37 cellular contexts compared by ENCODE assay signal in the genomic region with DNA sequence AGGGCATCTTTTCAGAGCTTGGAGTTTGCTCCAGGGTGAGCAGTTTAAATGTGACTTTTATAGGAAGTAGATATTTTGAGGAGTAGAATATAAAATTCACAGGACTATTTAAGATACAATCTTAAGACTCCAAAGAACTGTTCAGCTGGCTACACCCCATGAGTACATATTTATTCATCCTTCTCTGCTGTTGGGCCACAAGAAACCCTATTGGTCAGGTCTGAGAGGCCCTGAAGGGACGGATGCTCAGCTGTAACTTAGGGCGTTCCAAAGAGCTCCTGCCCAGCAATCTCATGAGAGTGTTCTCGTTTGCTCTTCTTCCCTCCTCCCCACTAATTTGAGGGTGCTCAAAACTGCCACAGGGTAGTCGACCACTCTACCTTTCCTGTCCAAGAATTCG. TPM values are rescaled to one million over a fixed set of nuclear protein-coding genes. Genes with fewer than 3 reads are reported as not detected.
DNase-seq lines count a peak whose midpoint lies in the region; ATAC-seq and TF ChIP-seq lines count a peak whose summit lies in the region.
"Had no signal": no experiment of that assay in that cellular context is flagged by ENCODE, and none has a peak within 500 bp of the region (broad histone marks: within the 10 kb centered on the region; RNA-seq: fewer than 3 reads in every experiment).

No MANE protein-coding gene starts in this region.

- H3K9me3 ChIP-seq in gastrocnemius medialis, result no peaks in the 10 kb centered on the region
- H3K9me3 ChIP-seq: ascending aorta, esophagus squamous epithelium, heart right ventricle, Peyer's patch, SJSA1 had no signal

- CTCF ChIA-PET in RWPE1 (lab: Yijun Ruan, JAX), result interaction anchor here (0.8 to 1.2 kb wide), 3 partner anchors 15 to 55 kb away, joined by 3 to 6 read pairs (median 3); no protein-coding TSS in a partner anchor
- CTCF ChIA-PET in activated CD8-positive, alpha-beta memory T cell treated with anti-CD3 and anti-CD28 coated beads, Interleukin-2, amount 10 ng/mL, durations not matched to agents 7 days and 5 days (lab: Charles Lee), result interaction anchor here (0.7 to 1.7 kb wide), 4 partner anchors 46 to 133 kb away, joined by 3 to 4 read pairs (median 3); no protein-coding TSS in a partner anchor

- intact Hi-C loops in gastrocnemius medialis (cut with DNase I; ENCODE audit: low total_unique reads), result no loop called here

- H3K9me3 Mint-ChIP-seq in neural crest cell, result no peaks in the 10 kb centered on the region
- no peaks in the 10 kb centered on the region for H3K9me3 Mint-ChIP-seq in activated CD8-positive, alpha-beta memory T cell treated with anti-CD3 and anti-CD28 coated beads, Interleukin-2, amount 10 ng/mL, durations not matched to agents 7 days and 5 days (ENCODE audit: low read depth)
- H3K9me3 Mint-ChIP-seq: activated naive CD8-positive, alpha-beta T cell treated with anti-CD3 and anti-CD28 coated beads for 36 hours; CD8-positive, alpha-beta memory T cell; nephron had no signal

- H3K4me1 ChIP-seq in gastrocnemius medialis, result peaks cover 14 to 18% of the 10 kb centered on the region in 2 donors
- H3K4me1 ChIP-seq: ascending aorta, parathyroid adenoma, Peyer's patch, SJSA1 had no signal

- peak overlapping the region; percentile 70 for H3K27ac ChIP-seq in RWPE1
- no peak overlapping the region for H3K27ac ChIP-seq in gastrocnemius medialis
- H3K27ac ChIP-seq: ascending aorta, heart right ventricle, parathyroid adenoma, Peyer's patch, SJSA1 had no signal

- peak overlapping the region; percentile 27 for H3K4me3 Mint-ChIP-seq in neural crest cell
- no peak overlapping the region for H3K4me3 Mint-ChIP-seq in activated CD8-positive, alpha-beta memory T cell treated with anti-CD3 and anti-CD28 coated beads, Interleukin-2, amount 10 ng/mL, durations not matched to agents 7 days and 5 days
- H3K4me3 Mint-ChIP-seq: activated naive CD8-positive, alpha-beta T cell treated with anti-CD3 and anti-CD28 coated beads for 36 hours; B cell; CD8-positive, alpha-beta memory T cell; H9; nephron had no signal

- peaks cover 17% of the 10 kb centered on the region for H3K27me3 Mint-ChIP-seq in neural crest cell (ENCODE audit: low read depth)
- H3K27me3 Mint-ChIP-seq in activated CD8-positive, alpha-beta memory T cell treated with anti-CD3 and anti-CD28 coated beads, Interleukin-2, amount 10 ng/mL, durations not matched to agents 7 days and 5 days, result peaks cover 7% of the 10 kb centered on the region

- no peak overlapping the region for H3K4me3 ChIP-seq in gastrocnemius medialis
- H3K4me3 ChIP-seq: ascending aorta, esophagus squamous epithelium, GM12878, heart right ventricle, lung, Peyer's patch, SJSA1 had no signal

- peak; percentile 68 for DNase-seq in EH (ENCODE audit: low read depth)
- peak; percentile 75 for DNase-seq in RWPE1 (ENCODE audit: low spot score)
- DNase-seq in epidermal melanocyte (ENCODE audit: insufficient read length, low spot score), result peak; percentile 70
- DNase-seq in neural crest cell (ENCODE audit: low read depth, low spot score), result no peak
- DNase-seq in gastrocnemius medialis, result no peak
- no peak for DNase-seq in activated CD8-positive, alpha-beta memory T cell treated with anti-CD3 and anti-CD28 coated beads, Interleukin-2, amount 10 ng/mL, durations not matched to agents 7 days and 5 days
- DNase-seq: activated CD4-positive, alpha-beta T cell treated with anti-CD3 and anti-CD28 coated beads for 48 hours; activated CD8-positive, alpha-beta memory T cell treated with anti-CD3 and anti-CD28 coated beads for 24 hours; activated effector memory CD4-positive, alpha-beta T cell treated with anti-CD3 and anti-CD28 coated beads, Interleukin-2, amount 50 U/mL, for 16 hours; activated naive CD8-positive, alpha-beta T cell treated with anti-CD3 and anti-CD28 coated beads for 36 hours; caudate nucleus; CD8-positive, alpha-beta memory T cell; cortex of kidney; DMS 273 treated with DMSO at 0.1 percent for 48 hours; esophagus squamous epithelium; foreskin melanocyte; H9; heart right ventricle; Kasumi-1; kidney glomerular epithelial cell; MV-4-11; NCI-H146; NCI-H345; Peyer's patch; small intestine; stimulated activated naive CD4-positive, alpha-beta T cell; T-helper 9 cell had no signal

- H3K27me3 ChIP-seq in gastrocnemius medialis, result no peaks in the 10 kb centered on the region
- H3K27me3 ChIP-seq: ascending aorta, esophagus squamous epithelium, heart right ventricle, Peyer's patch, SJSA1 had no signal

- no peak for TF ChIP-seq CTCF in RWPE1 (conservative IDR thresholded peaks at IDR 0.05; ENCODE audit: low read depth)
- TF ChIP-seq CTCF in neural crest cell (conservative IDR thresholded peaks at IDR 0.05), result no peak
- TF ChIP-seq CTCF in gastrocnemius medialis (IDR thresholded peaks at IDR 0.05 in 4 of 5, conservative IDR thresholded peaks at IDR 0.05 in 1 of 5), result no peak

- H3K36me3 ChIP-seq in gastrocnemius medialis, result no peaks in the 10 kb centered on the region
- H3K36me3 ChIP-seq: ascending aorta, heart right ventricle, Peyer's patch, SJSA1 had no signal

- no peak for TF ChIP-seq POLR2A in gastrocnemius medialis (IDR thresholded peaks at IDR 0.05)

- ATAC-seq in HG02798 (IDR thresholded peaks at IDR 0.05; ENCODE audit: poor library complexity, unreplicated experiment) (no peak), gastrocnemius medialis (no peak)
- no peak for ATAC-seq in activated CD8-positive, alpha-beta memory T cell treated with anti-CD3 and anti-CD28 coated beads, Interleukin-2, amount 10 ng/mL, durations not matched to agents 7 days and 5 days
- ATAC-seq: heart right ventricle, HepG2 had no signal

- H3K4me1 Mint-ChIP-seq in neural crest cell, result peaks cover 46% of the 10 kb centered on the region
- peaks cover 10% of the 10 kb centered on the region for H3K4me1 Mint-ChIP-seq in activated CD8-positive, alpha-beta memory T cell treated with anti-CD3 and anti-CD28 coated beads, Interleukin-2, amount 10 ng/mL, durations not matched to agents 7 days and 5 days
- H3K4me1 Mint-ChIP-seq: B cell; CD8-positive, alpha-beta memory T cell; nephron had no signal

- H3K27ac Mint-ChIP-seq in neural crest cell (ENCODE audit: unreplicated experiment), result no peak overlapping the region
- no peak overlapping the region for H3K27ac Mint-ChIP-seq in activated CD8-positive, alpha-beta memory T cell treated with anti-CD3 and anti-CD28 coated beads, Interleukin-2, amount 10 ng/mL, durations not matched to agents 7 days and 5 days
- H3K27ac Mint-ChIP-seq: activated naive CD8-positive, alpha-beta T cell treated with anti-CD3 and anti-CD28 coated beads for 36 hours; B cell; H9; nephron had no signal

- POLR2A ChIA-PET in RWPE1 (lab: Yijun Ruan, JAX; ENCODE audit: low non-redundant PET), result interaction anchor here (1.0 kb wide), 1 partner anchor 11 kb away, joined by 5 read pairs; no protein-coding TSS in a partner anchor

- H3K36me3 Mint-ChIP-seq in neural crest cell (ENCODE audit: low read depth), result no peaks in the 10 kb centered on the region
- no peaks in the 10 kb centered on the region for H3K36me3 Mint-ChIP-seq in activated CD8-positive, alpha-beta memory T cell treated with anti-CD3 and anti-CD28 coated beads, Interleukin-2, amount 10 ng/mL, durations not matched to agents 7 days and 5 days
- H3K36me3 Mint-ChIP-seq: activated naive CD8-positive, alpha-beta T cell treated with anti-CD3 and anti-CD28 coated beads for 36 hours; CD8-positive, alpha-beta memory T cell had no signal

- in situ Hi-C loops in gastrocnemius medialis (cut with MboI; ENCODE audit: low sequenced_read_pairs in 4 of 4), result no loop called here

RNA-seq across cellular contexts. Expression of a gene that starts 7.3 kb away (rescaled TPM):
- total RNA-seq in neural crest cell (4.5 and 5.1 TPM in 2 replicates), gastrocnemius medialis (10 to 100 TPM; 13.6 to 31.1 (median 27.4) TPM)
- not detected for total RNA-seq in activated CD8-positive, alpha-beta memory T cell treated with anti-CD3 and anti-CD28 coated beads, Interleukin-2, amount 10 ng/mL, durations not matched to agents 7 days and 5 days
- total RNA-seq: activated naive CD8-positive, alpha-beta T cell treated with anti-CD3 and anti-CD28 coated beads for 36 hours; temporal lobe had no signal

RNA-seq across cellular contexts. Expression of a gene that starts 38.5 kb away (rescaled TPM):
- total RNA-seq in neural crest cell (0.41 and 0.75 TPM in 2 replicates), gastrocnemius medialis (1 to 10 TPM in 2 of 4 donors, under 1 TPM in 1, not detected in 1; 0.33 to 3.7 (median 1.1) TPM)
- not detected for total RNA-seq in activated CD8-positive, alpha-beta memory T cell treated with anti-CD3 and anti-CD28 coated beads, Interleukin-2, amount 10 ng/mL, durations not matched to agents 7 days and 5 days
- total RNA-seq: HepG2 had no signal

RNA-seq across cellular contexts. Expression of a gene that starts 40.9 kb away (rescaled TPM):
- total RNA-seq in neural crest cell (8.6 and 8.7 TPM in 2 replicates), gastrocnemius medialis (10 to 100 TPM in 2 of 4 donors, 1 to 10 TPM in 2; 8.1 to 19.7 (median 10.6) TPM)
- not detected for total RNA-seq in activated CD8-positive, alpha-beta memory T cell treated with anti-CD3 and anti-CD28 coated beads, Interleukin-2, amount 10 ng/mL, durations not matched to agents 7 days and 5 days
- total RNA-seq: CD8-positive, alpha-beta memory T cell had no signal

Comparison
In these comparisons a context has a peak if more than half of its experiments do, and no peak if none do; other contexts are left out.
1. DNase-seq: peak in EH (single experiment), RWPE1 (single experiment) and epidermal melanocyte (single experiment); none in neural crest cell (single experiment), gastrocnemius medialis (0 of 2) and activated CD8-positive, alpha-beta memory T cell treated with anti-CD3 and anti-CD28 coated beads, Interleukin-2, amount 10 ng/mL, durations not matched to agents 7 days and 5 days (single experiment).